1 cellular context compared by ENCODE assay signal in the genomic region with DNA sequence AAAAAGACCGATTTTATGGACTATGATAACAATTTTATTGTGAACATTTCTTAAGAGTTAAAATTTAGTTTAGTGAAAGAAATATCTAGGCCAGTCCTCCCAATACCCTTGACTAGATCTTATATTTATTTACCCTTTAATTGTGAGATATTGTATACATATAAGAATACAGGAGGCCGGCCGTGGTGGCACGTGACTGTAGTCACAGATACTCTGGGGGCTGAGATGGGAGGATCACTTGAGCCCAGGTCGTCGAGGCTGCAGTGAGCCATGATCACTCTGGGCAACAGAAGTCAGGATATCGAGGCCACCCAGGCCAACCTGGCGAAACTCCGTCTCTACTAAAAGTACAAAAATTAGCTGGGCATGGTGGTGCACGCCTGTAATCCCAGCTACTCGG.
TF ChIP-seq lines count a peak whose summit lies in the region.

No MANE protein-coding gene starts in this region.

TF ChIP-seq in IMR-90, 13 proteins besides CTCF, POLR2A, EP300 and RAD21 (continued from another document):
- TF ChIP-seq ELK1 (IDR thresholded peaks at IDR 0.05; ENCODE audit: borderline replicate concordance, low read depth, low read length) = no peak
- no peak for TF ChIP-seq USF2 (IDR thresholded peaks at IDR 0.05; ENCODE audit: low read depth, low read length)
- TF ChIP-seq MAZ (IDR thresholded peaks at IDR 0.05; ENCODE audit: borderline replicate concordance, low read depth, low read length) = no peak
- no peak for TF ChIP-seq FOS (IDR thresholded peaks at IDR 0.05; ENCODE audit: low read depth, low read length)
- no peak for TF ChIP-seq CHD1 (IDR thresholded peaks at IDR 0.05; ENCODE audit: low read depth, low read length)
- no peak for TF ChIP-seq BHLHE40 (IDR thresholded peaks at IDR 0.05; ENCODE audit: low read depth, low read length)
- TF ChIP-seq RCOR1 (IDR thresholded peaks at IDR 0.05; ENCODE audit: insufficient replicate concordance, low read length) = no peak
- TF ChIP-seq MXI1 (IDR thresholded peaks at IDR 0.05; ENCODE audit: borderline replicate concordance, low read depth, low read length) = no peak
- no peak for TF ChIP-seq MAFK (IDR thresholded peaks at IDR 0.05; ENCODE audit: low read depth, low read length)
- no peak for TF ChIP-seq RFX5 (IDR thresholded peaks at IDR 0.05; ENCODE audit: low read depth, low read length)
- TF ChIP-seq SMC3 (IDR thresholded peaks at IDR 0.05; ENCODE audit: low read depth, low read length) = no peak
